1 cellular context compared by ENCODE assay signal in the genomic region with DNA sequence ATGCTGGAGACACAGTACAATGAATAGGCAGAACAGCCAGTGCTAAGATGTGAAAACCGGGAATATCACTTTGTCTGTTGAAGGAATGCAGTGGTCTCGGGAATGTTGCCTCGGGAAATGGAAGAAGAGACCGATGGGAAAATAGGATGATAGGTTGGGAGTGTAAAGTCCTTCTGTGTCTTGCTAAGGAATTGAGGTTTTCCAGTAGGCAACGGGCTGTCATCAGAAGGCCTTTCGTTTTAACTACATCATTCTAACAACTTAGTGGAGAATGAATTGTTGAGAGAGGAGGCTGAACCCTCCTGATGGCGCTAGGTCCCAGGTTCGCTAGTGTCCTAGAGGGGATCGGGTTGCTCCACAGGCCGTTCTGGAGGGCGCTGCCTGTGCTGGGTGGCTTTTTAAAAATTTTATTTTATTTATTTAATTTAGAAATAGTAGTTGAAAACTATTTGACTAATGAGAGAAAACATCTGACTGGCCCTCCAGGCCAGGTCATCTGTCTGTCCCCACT.
TF ChIP-seq lines count a peak whose summit lies in the region.

No MANE protein-coding gene starts in this region.

TF ChIP-seq in A549, 52 proteins besides CTCF, POLR2A, EP300 and RAD21 (continued from another document):
- TF ChIP-seq, protein P1, sequence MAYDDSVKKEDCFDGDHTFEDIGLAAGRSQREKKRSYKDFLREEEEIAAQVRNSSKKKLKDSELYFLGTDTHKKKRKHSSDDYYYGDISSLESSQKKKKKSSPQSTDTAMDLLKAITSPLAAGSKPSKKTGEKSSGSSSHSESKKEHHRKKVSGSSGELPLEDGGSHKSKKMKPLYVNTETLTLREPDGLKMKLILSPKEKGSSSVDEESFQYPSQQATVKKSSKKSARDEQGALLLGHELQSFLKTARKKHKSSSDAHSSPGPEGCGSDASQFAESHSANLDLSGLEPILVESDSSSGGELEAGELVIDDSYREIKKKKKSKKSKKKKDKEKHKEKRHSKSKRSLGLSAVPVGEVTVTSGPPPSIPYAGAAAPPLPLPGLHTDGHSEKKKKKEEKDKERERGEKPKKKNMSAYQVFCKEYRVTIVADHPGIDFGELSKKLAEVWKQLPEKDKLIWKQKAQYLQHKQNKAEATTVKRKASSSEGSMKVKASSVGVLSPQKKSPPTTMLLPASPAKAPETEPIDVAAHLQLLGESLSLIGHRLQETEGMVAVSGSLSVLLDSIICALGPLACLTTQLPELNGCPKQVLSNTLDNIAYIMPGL (CRISPR knock-in tag; IDR thresholded peaks at IDR 0.05; ENCODE audit: borderline replicate concordance) = no peak
- TF ChIP-seq RNF2 (IDR thresholded peaks at IDR 0.05; ENCODE audit: borderline replicate concordance, low read depth) = no peak
- TF ChIP-seq ELK1 (IDR thresholded peaks at IDR 0.05; ENCODE audit: low read depth, low read length) = no peak
